In genomic region chr4:73520821-73521220, GRCh38 we compare ENCODE assay signal across 14 cellular contexts. TPM values are rescaled to one million over a fixed set of nuclear protein-coding genes. Genes with fewer than 3 reads are reported as not detected.
A peak's percentile ranks its signal among the peaks of the same experiment; 100 is the strongest.
DNase-seq lines count a peak whose midpoint lies in the region; ATAC-seq and TF ChIP-seq lines count a peak whose summit lies in the region.
"Had no signal": no experiment of that assay in that cellular context is flagged by ENCODE, and none has a peak within 500 bp of the region (broad histone marks: within the 10 kb centered on the region; RNA-seq: fewer than 3 reads in every experiment).

No MANE protein-coding gene starts in this region.

- CTCF ChIA-PET in AG04449 (lab: Yijun Ruan, JAX) = no interaction called here
- CTCF ChIA-PET in HEK293 (lab: Yijun Ruan, JAX) = interaction anchor here (0.7 kb wide), 2 partner anchors 132 to 193 kb away, joined by 3 read pairs; no protein-coding TSS in a partner anchor

- H3K27me3 ChIP-seq in foreskin keratinocyte = peaks cover 3% of the 10 kb centered on the region

- H3K27ac ChIP-seq in HEK293 (ENCODE audit: extremely low read depth, low read depth, low read length) (no peak overlapping the region), foreskin keratinocyte (no peak overlapping the region)

- H3K4me3 ChIP-seq in AG04449 (ENCODE audit: low read depth, low read length) (no peak overlapping the region), HEK293 (ENCODE audit: low read depth, low read length) (no peak overlapping the region)

- POLR2A ChIA-PET in AG04449 (lab: Yijun Ruan, JAX) (no interaction called here), HEK293 (lab: Yijun Ruan, JAX) (no interaction called here)

- no peaks in the 10 kb centered on the region for H3K4me1 ChIP-seq in HEK293 (ENCODE audit: control insufficient read depth, insufficient read depth, low read length)
- H3K4me1 ChIP-seq in foreskin keratinocyte = no peaks in the 10 kb centered on the region

- TF ChIP-seq CTCF in AG04449 (IDR thresholded peaks at IDR 0.05; ENCODE audit: insufficient read depth, low read length, missing control alignments) (no peak), HEK293 (tag by site-specific recombination; IDR thresholded peaks at IDR 0.05) (no peak), foreskin keratinocyte (conservative IDR thresholded peaks at IDR 0.05) (no peak)

- DNase-seq in AG04449 (ENCODE audit: low read depth, low spot score) = peak; percentile 14
- DNase-seq in RPMI7951 (ENCODE audit: low read depth) = peak; percentile 82
- DNase-seq in foreskin keratinocyte = peak in 1 of 2 donors; percentile 13
- DNase-seq in LoVo (ENCODE audit: low spot score) = no peak
- no peak for DNase-seq in RPMI8226
- DNase-seq in SKM-1 (lab: John Stamatoyannopoulos, UW; ENCODE audit: unreplicated experiment) = no peak
- DNase-seq in NCI-H2227 (lab: John Stamatoyannopoulos, UW; ENCODE audit: unreplicated experiment) = no peak
- DNase-seq: activated CD4-positive, alpha-beta T cell treated with anti-CD3 and anti-CD28 coated beads, Interleukin-2, amount 10 ng/mL, durations not matched to agents 24 days and 14 days; activated naive CD8-positive, alpha-beta T cell treated with anti-CD3 and anti-CD28 coated beads, Interleukin-2, amount 10 ng/mL, durations not matched to agents 7 days and 5 days; OCI-M1; stimulated activated CD4-positive, alpha-beta T cell treated with anti-CD3 and anti-CD28 coated beads, Interleukin-2, amount 100 ng/mL, for 24 hours had no signal

- ATAC-seq in foreskin keratinocyte = peak; percentile 84

- no peaks in the 10 kb centered on the region for H3K9me3 ChIP-seq in HEK293 (ENCODE audit: control insufficient read depth, insufficient read depth, low read depth, low read length)

- H3K36me3 ChIP-seq in HEK293 (ENCODE audit: control insufficient read depth in 2 of 2, insufficient read depth in 1 of 2, low read length in 2 of 2) = no peaks in the 10 kb centered on the region

TF ChIP-seq in HEK293, 187 proteins besides CTCF, POLR2A, EP300 and RAD21 (continues in another document):
- no peak for TF ChIP-seq ZNF654 (tag by site-specific recombination; IDR thresholded peaks at IDR 0.05; ENCODE audit: low read depth)
- TF ChIP-seq ZBTB17 (tag by site-specific recombination; IDR thresholded peaks at IDR 0.05) = no peak
- TF ChIP-seq KLF16 (tag by site-specific recombination; IDR thresholded peaks at IDR 0.05) = no peak
- TF ChIP-seq ZNF211 (tag by site-specific recombination; IDR thresholded peaks at IDR 0.05; ENCODE audit: low read depth) = no peak
- TF ChIP-seq, protein P1, sequence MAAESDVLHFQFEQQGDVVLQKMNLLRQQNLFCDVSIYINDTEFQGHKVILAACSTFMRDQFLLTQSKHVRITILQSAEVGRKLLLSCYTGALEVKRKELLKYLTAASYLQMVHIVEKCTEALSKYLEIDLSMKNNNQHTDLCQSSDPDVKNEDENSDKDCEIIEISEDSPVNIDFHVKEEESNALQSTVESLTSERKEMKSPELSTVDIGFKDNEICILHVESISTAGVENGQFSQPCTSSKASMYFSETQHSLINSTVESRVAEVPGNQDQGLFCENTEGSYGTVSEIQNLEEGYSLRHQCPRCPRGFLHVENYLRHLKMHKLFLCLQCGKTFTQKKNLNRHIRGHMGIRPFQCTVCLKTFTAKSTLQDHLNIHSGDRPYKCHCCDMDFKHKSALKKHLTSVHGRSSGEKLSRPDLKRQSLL (tag by site-specific recombination; IDR thresholded peaks at IDR 0.05) = no peak
- no peak for TF ChIP-seq GLI2 (tag by site-specific recombination; IDR thresholded peaks at IDR 0.05; ENCODE audit: borderline replicate concordance, low read depth)
- peak; percentile 25; the same call in 1 of the 2 replicates for TF ChIP-seq GLIS2 (tag by site-specific recombination; IDR thresholded peaks at IDR 0.05)
- no peak for TF ChIP-seq ZNF350 (tag by site-specific recombination; IDR thresholded peaks at IDR 0.05)
- no peak for TF ChIP-seq ZNF354C (tag by site-specific recombination; IDR thresholded peaks at IDR 0.05; ENCODE audit: borderline replicate concordance, low read depth)
- TF ChIP-seq ZNF585B (tag by site-specific recombination; IDR thresholded peaks at IDR 0.05) = no peak
- no peak for TF ChIP-seq ZNF449 (tag by site-specific recombination; IDR thresholded peaks at IDR 0.05)
- TF ChIP-seq ZSCAN23 (tag by site-specific recombination; IDR thresholded peaks at IDR 0.05) = no peak
- TF ChIP-seq, protein P2, sequence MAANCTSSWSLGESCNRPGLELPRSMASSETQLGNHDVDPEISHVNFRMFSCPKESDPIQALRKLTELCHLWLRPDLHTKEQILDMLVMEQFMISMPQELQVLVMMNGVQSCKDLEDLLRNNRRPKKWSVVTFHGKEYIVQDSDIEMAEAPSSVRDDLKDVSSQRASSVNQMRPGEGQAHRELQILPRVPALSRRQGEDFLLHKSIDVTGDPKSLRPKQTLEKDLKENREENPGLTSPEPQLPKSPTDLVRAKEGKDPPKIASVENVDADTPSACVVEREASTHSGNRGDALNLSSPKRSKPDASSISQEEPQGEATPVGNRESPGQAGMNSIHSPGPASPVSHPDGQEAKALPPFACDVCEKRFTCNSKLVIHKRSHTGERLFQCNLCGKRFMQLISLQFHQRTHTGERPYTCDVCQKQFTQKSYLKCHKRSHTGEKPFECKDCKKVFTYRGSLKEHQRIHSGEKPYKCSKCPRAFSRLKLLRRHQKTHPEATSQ (tag by site-specific recombination; IDR thresholded peaks at IDR 0.05) = no peak
- TF ChIP-seq ZNF677 (tag by site-specific recombination; IDR thresholded peaks at IDR 0.05) = no peak
- TF ChIP-seq ZNF398 (tag by site-specific recombination; IDR thresholded peaks at IDR 0.05) = peak; percentile 49
- peak; percentile 39; the same call in 1 of the 2 replicates for TF ChIP-seq ZNF366 (tag by site-specific recombination; conservative IDR thresholded peaks at IDR 0.05)
- TF ChIP-seq ZNF580 (tag by site-specific recombination; IDR thresholded peaks at IDR 0.05) = no peak
- no peak for TF ChIP-seq ZNF404 (tag by site-specific recombination; IDR thresholded peaks at IDR 0.05)
- TF ChIP-seq ZNF792 (tag by site-specific recombination; IDR thresholded peaks at IDR 0.05) = no peak
- no peak for TF ChIP-seq ZNF266 (tag by site-specific recombination; IDR thresholded peaks at IDR 0.05; ENCODE audit: low read depth)
- TF ChIP-seq, protein P3, sequence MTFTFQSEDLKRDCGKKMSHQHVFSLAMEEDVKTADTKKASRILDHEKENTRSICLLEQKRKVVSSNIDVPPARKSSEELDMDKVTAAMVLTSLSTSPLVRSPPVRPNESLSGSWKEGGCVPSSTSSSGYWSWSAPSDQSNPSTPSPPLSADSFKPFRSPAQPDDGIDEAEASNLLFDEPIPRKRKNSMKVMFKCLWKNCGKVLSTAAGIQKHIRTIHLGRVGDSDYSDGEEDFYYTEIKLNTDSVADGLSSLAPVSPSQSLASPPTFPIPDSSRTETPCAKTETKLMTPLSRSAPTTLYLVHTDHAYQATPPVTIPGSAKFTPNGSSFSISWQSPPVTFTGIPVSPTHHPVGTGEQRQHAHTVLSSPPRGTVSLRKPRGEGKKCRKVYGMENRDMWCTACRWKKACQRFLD (tag by site-specific recombination; IDR thresholded peaks at IDR 0.05) = no peak
- no peak for TF ChIP-seq ZFP41 (tag by site-specific recombination; IDR thresholded peaks at IDR 0.05; ENCODE audit: borderline replicate concordance)
- TF ChIP-seq ZNF768 (tag by site-specific recombination; IDR thresholded peaks at IDR 0.05) = no peak
- no peak for TF ChIP-seq IKZF3 (tag by site-specific recombination; IDR thresholded peaks at IDR 0.05)
- no peak; the same call in 1 of the 2 replicates for TF ChIP-seq KLF1 (tag by site-specific recombination; IDR thresholded peaks at IDR 0.05)
- TF ChIP-seq ZNF19 (tag by site-specific recombination; IDR thresholded peaks at IDR 0.05; ENCODE audit: low read depth) = no peak
- TF ChIP-seq YY1 (tag by site-specific recombination; IDR thresholded peaks at IDR 0.05) = 0 out of 2 replicates have a peak, but pooled peaks have one; percentile 25
- TF ChIP-seq ZNF175 (tag by site-specific recombination; IDR thresholded peaks at IDR 0.05) = no peak

RNA-seq across cellular contexts. Expression of gene AFM, which starts 39.3 kb away (rescaled TPM):
- total RNA-seq in RPMI7951 (2014; rRNA removed; shearing (Covaris generic)) = under 0.01 and 0.10 TPM in 2 replicates
- total RNA-seq in foreskin keratinocyte = 0.07 TPM in 1 of 2 replicates, not detected in the other
- polyA plus RNA-seq in foreskin keratinocyte = 0.03 TPM in 2 replicates
- total RNA-seq: activated CD4-positive, alpha-beta T cell treated with anti-CD3 and anti-CD28 coated beads, Interleukin-2, amount 10 ng/mL, durations not matched to agents 24 days and 14 days; activated naive CD8-positive, alpha-beta T cell treated with anti-CD3 and anti-CD28 coated beads, Interleukin-2, amount 10 ng/mL, durations not matched to agents 7 days and 5 days; frontal cortex; urinary bladder had no signal

Comparison
In these comparisons a context has a peak if more than half of its experiments do, and no peak if none do; other contexts are left out.
1. DNase-seq: peak in AG04449 (single experiment) and RPMI7951 (single experiment); none in LoVo (single experiment), RPMI8226 (single experiment), SKM-1 (single experiment) and NCI-H2227 (single experiment).